ENCODE assay signal across 1 cellular context in genomic region chr3:45599984-45600650, GRCh38.
TF ChIP-seq lines count a peak whose summit lies in the region.

No MANE protein-coding gene starts in this region.

TF ChIP-seq in GM12878, 131 proteins besides CTCF, POLR2A, EP300 and RAD21 (continued from another document):
- no peak for TF ChIP-seq ZBTB4 (CRISPR knock-in tag; IDR thresholded peaks at IDR 0.05)
- TF ChIP-seq ZZZ3 (IDR thresholded peaks at IDR 0.05; ENCODE audit: control insufficient read depth, insufficient read length, low read depth): no peak
- TF ChIP-seq BACH1 (IDR thresholded peaks at IDR 0.05; ENCODE audit: borderline replicate concordance): no peak
- TF ChIP-seq CBX3 (IDR thresholded peaks at IDR 0.05; ENCODE audit: borderline replicate concordance, low read depth): no peak
- TF ChIP-seq RB1 (IDR thresholded peaks at IDR 0.05; ENCODE audit: borderline replicate concordance): no peak
- TF ChIP-seq SMARCA5 (IDR thresholded peaks at IDR 0.05): no peak
- no peak for TF ChIP-seq BCL11A (IDR thresholded peaks at IDR 0.05; ENCODE audit: low read depth, low read length)
- no peak for TF ChIP-seq SIN3A (IDR thresholded peaks at IDR 0.05; ENCODE audit: low read depth, low read length)
- TF ChIP-seq KDM1A (IDR thresholded peaks at IDR 0.05; ENCODE audit: borderline replicate concordance): no peak
- TF ChIP-seq NFXL1 (IDR thresholded peaks at IDR 0.05; ENCODE audit: borderline replicate concordance): no peak
- TF ChIP-seq ZBTB11 (CRISPR knock-in tag; IDR thresholded peaks at IDR 0.05): no peak
- no peak for TF ChIP-seq LARP7 (IDR thresholded peaks at IDR 0.05)
- no peak for TF ChIP-seq JUNB (IDR thresholded peaks at IDR 0.05)
- no peak for TF ChIP-seq POU2F2 (IDR thresholded peaks at IDR 0.05; ENCODE audit: borderline replicate concordance, low read depth, low read length)
- no peak for TF ChIP-seq RELB (IDR thresholded peaks at IDR 0.05; ENCODE audit: low read depth)
- TF ChIP-seq MEF2B (IDR thresholded peaks at IDR 0.05; ENCODE audit: partially characterized antibody, poor library complexity, severe bottlenecking): no peak
- TF ChIP-seq TCF7 (IDR thresholded peaks at IDR 0.05; ENCODE audit: borderline replicate concordance): no peak
